Comparison of ENCODE assay signal across 10 cellular contexts in the genomic region with DNA sequence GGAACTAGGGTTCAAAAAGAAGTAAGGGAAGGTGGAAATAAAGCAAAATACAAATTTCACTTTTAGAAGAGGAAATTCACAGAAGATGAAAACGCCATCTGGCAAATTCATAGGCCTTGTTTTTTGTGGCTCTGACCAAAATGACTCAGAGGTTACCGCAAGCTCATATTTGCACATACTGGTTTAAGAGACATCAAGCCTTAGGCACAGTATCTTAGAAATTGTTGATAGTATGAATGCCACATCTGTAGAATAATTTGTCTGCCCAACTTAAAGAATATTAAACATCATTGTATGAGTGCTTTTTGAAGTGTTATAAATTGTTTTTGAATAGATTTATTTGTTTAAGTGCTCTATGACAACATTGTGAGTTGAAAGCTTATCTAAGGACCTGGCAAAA. TPM values are rescaled to one million over a fixed set of nuclear protein-coding genes. Genes with fewer than 3 reads are reported as not detected.
DNase-seq lines count a peak whose midpoint lies in the region; ATAC-seq and TF ChIP-seq lines count a peak whose summit lies in the region.
"Had no signal": no experiment of that assay in that cellular context is flagged by ENCODE, and none has a peak within 500 bp of the region (broad histone marks: within the 10 kb centered on the region; RNA-seq: fewer than 3 reads in every experiment).

No MANE protein-coding gene starts in this region.

- H3K27me3 ChIP-seq in ovary, result no peaks in the 10 kb centered on the region

- TF ChIP-seq POLR2A in ovary (IDR thresholded peaks at IDR 0.05), result no peak

- ATAC-seq in HG02943 (IDR thresholded peaks at IDR 0.05; ENCODE audit: low read depth, unreplicated experiment), result peak; percentile 65
- ATAC-seq: A549 had no signal

- intact Hi-C loops in ovary (cut with DNase I), result no loop called here

- H3K4me3 ChIP-seq in ovary, result no peak overlapping the region
- H3K4me3 ChIP-seq: A549 had no signal

- DNase-seq in NCI-H1417 (lab: John Stamatoyannopoulos, UW) (peak in 2 of 3 experiments; percentile 23 to 80), NCI-H1417 treated with DMSO at 0.1 percent for 48 hours (lab: John Stamatoyannopoulos, UW) (no peak), RPMI7951 (ENCODE audit: low read depth) (peak; percentile 89), non-pigmented ciliary epithelial cell (ENCODE audit: low read depth) (peak; percentile 55), ovary (no peak), NCI-H2081 treated with DMSO at 0.1 percent for 48 hours (lab: John Stamatoyannopoulos, UW) (no peak)
- DNase-seq in stimulated activated CD8-positive, alpha-beta memory T cell treated with anti-CD3 and anti-CD28 coated beads, Interleukin-4, amount 100 ng/mL, for 48 hours, result no peak

- no peaks in the 10 kb centered on the region for H3K9me3 ChIP-seq in ovary
- H3K9me3 ChIP-seq: A549 had no signal

- H3K4me1 ChIP-seq in ovary (ENCODE audit: insufficient read depth), result no peaks in the 10 kb centered on the region
- H3K4me1 ChIP-seq: A549 had no signal

- WGBS in ovary, 3 donors, result 16 to 46% (median 27%) methylated on average over 2 of the region's 2 CpGs

- H3K27ac ChIP-seq in ovary, result no peak overlapping the region
- H3K27ac ChIP-seq: A549 had no signal

- H3K36me3 ChIP-seq in ovary, result no peaks in the 10 kb centered on the region

- TF ChIP-seq CTCF in ovary (IDR thresholded peaks at IDR 0.05), result no peak

- TF ChIP-seq EP300 in ovary (IDR thresholded peaks at IDR 0.05), result no peak

RNA-seq across cellular contexts. Expression of a gene that starts 10.6 kb away (rescaled TPM):
- total RNA-seq in RPMI7951 (2014; rRNA removed; shearing (Covaris generic)), result not detected in 2 replicates
- under 1 TPM in 1 of 7 donors, not detected in 6; 0.28 TPM for total RNA-seq in ovary
- not detected for polyA plus RNA-seq in ovary
- total RNA-seq: T-helper 2 cell treated with Interferon-gamma antibody and Interleukin-4, amounts not matched to agents 100 ng/mL and 5 ng/mL, for 36 hours had no signal
- polyA plus RNA-seq: A549 had no signal

RNA-seq across cellular contexts. Expression of a gene that starts 24.3 kb away (rescaled TPM):
- total RNA-seq in RPMI7951 (2014; rRNA removed; shearing (Covaris generic)), result not detected in 2 replicates
- not detected for total RNA-seq in ovary
- polyA plus RNA-seq in ovary, result not detected
- total RNA-seq: T-helper 2 cell treated with Interferon-gamma antibody and Interleukin-4, amounts not matched to agents 100 ng/mL and 5 ng/mL, for 36 hours had no signal
- polyA plus RNA-seq: A549 had no signal

RNA-seq across cellular contexts. Expression of a gene that starts 58.8 kb away (rescaled TPM):
- total RNA-seq in RPMI7951 (2014; rRNA removed; shearing (Covaris generic)), result not detected in 2 replicates
- total RNA-seq in ovary, result not detected
- not detected for polyA plus RNA-seq in ovary
- total RNA-seq: T-helper 2 cell treated with Interferon-gamma antibody and Interleukin-4, amounts not matched to agents 100 ng/mL and 5 ng/mL, for 36 hours had no signal
- polyA plus RNA-seq: A549 had no signal

Comparison
In these comparisons a context has a peak if more than half of its experiments do, and no peak if none do; other contexts are left out.
1. DNase-seq: peak in NCI-H1417 (2 of 3), RPMI7951 (single experiment) and non-pigmented ciliary epithelial cell (single experiment); none in NCI-H1417 treated with DMSO at 0.1 percent for 48 hours (single experiment), stimulated activated CD8-positive, alpha-beta memory T cell treated with anti-CD3 and anti-CD28 coated beads, Interleukin-4, amount 100 ng/mL, for 48 hours (single experiment), ovary (0 of 5) and NCI-H2081 treated with DMSO at 0.1 percent for 48 hours (single experiment).